Comparison of ENCODE assay signal across 10 cellular contexts in genomic region chr5:172102913-172103629, GRCh38.
DNase-seq lines count a peak whose midpoint lies in the region; ATAC-seq and TF ChIP-seq lines count a peak whose summit lies in the region.
"Had no signal": no experiment of that assay in that cellular context is flagged by ENCODE, and none has a peak within 500 bp of the region (broad histone marks: within the 10 kb centered on the region; RNA-seq: fewer than 3 reads in every experiment).

No MANE protein-coding gene starts in this region.

- no peak overlapping the region for H3K27ac ChIP-seq in vagina
- H3K27ac ChIP-seq: C4-2B had no signal

- H3K9me3 Mint-ChIP-seq in activated CD8-positive, alpha-beta memory T cell treated with anti-CD3 and anti-CD28 coated beads, Interleukin-2, amount 10 ng/mL, durations not matched to agents 7 days and 5 days (ENCODE audit: low read depth), result no peaks in the 10 kb centered on the region
- H3K9me3 Mint-ChIP-seq in stimulated activated naive CD8-positive, alpha-beta T cell treated with anti-CD3 and anti-CD28 coated beads, Interleukin-15, amount 100 ng/mL, for 72 hours, result peaks cover 0 to 5% of the 10 kb centered on the region in 2 donors
- H3K9me3 Mint-ChIP-seq: activated B cell treated with CpG ODN at 0.5 μM for 24 hours had no signal

- H3K4me1 Mint-ChIP-seq in activated CD8-positive, alpha-beta memory T cell treated with anti-CD3 and anti-CD28 coated beads, Interleukin-2, amount 10 ng/mL, durations not matched to agents 7 days and 5 days, result peaks cover 35% of the 10 kb centered on the region
- H3K4me1 Mint-ChIP-seq in stimulated activated naive CD8-positive, alpha-beta T cell treated with anti-CD3 and anti-CD28 coated beads, Interleukin-15, amount 100 ng/mL, for 72 hours, result peaks cover 62% of the 10 kb centered on the region

- H3K4me1 ChIP-seq in vagina, result peaks cover 31% of the 10 kb centered on the region

- no peaks in the 10 kb centered on the region for H3K9me3 ChIP-seq in vagina

- CTCF ChIA-PET in activated CD8-positive, alpha-beta memory T cell treated with anti-CD3 and anti-CD28 coated beads, Interleukin-2, amount 10 ng/mL, durations not matched to agents 7 days and 5 days (lab: Charles Lee), result interaction anchor here (2.0 to 19.9 kb wide), 2 partner anchors 43 to 83 kb away, joined by 5 to 257 read pairs; partner anchors contain the start of gene STK10

- H3K36me3 ChIP-seq in vagina, result peaks cover 0 to 3% of the 10 kb centered on the region in 2 donors

- H3K27ac Mint-ChIP-seq in activated CD8-positive, alpha-beta memory T cell treated with anti-CD3 and anti-CD28 coated beads, Interleukin-2, amount 10 ng/mL, durations not matched to agents 7 days and 5 days, result peak overlapping the region; percentile 58
- H3K27ac Mint-ChIP-seq in stimulated activated naive CD8-positive, alpha-beta T cell treated with anti-CD3 and anti-CD28 coated beads, Interleukin-15, amount 100 ng/mL, for 72 hours, result peak overlapping the region; percentile 57 to 59

- H3K36me3 Mint-ChIP-seq in activated CD8-positive, alpha-beta memory T cell treated with anti-CD3 and anti-CD28 coated beads, Interleukin-2, amount 10 ng/mL, durations not matched to agents 7 days and 5 days, result peaks cover 68% of the 10 kb centered on the region

- ATAC-seq in activated CD8-positive, alpha-beta memory T cell treated with anti-CD3 and anti-CD28 coated beads, Interleukin-2, amount 10 ng/mL, durations not matched to agents 7 days and 5 days, result no peak
- ATAC-seq in stimulated activated naive CD8-positive, alpha-beta T cell treated with anti-CD3 and anti-CD28 coated beads, Interleukin-15, amount 100 ng/mL, for 72 hours, result no peak
- no peak for ATAC-seq in GM21576 (IDR thresholded peaks at IDR 0.05; ENCODE audit: unreplicated experiment)

- no peak for DNase-seq in activated CD8-positive, alpha-beta memory T cell treated with anti-CD3 and anti-CD28 coated beads, Interleukin-2, amount 10 ng/mL, durations not matched to agents 7 days and 5 days
- no peak for DNase-seq in activated CD8-positive, alpha-beta memory T cell treated with anti-CD3 and anti-CD28 coated beads for 24 hours
- DNase-seq in astrocyte of the cerebellum (ENCODE audit: low read depth) (peak; percentile 96), iris pigment epithelial cell (ENCODE audit: low read depth) (peak; percentile 98), vagina (ENCODE audit: extremely low spot score in 2 of 2) (no peak), KBM-7 (no peak)
- DNase-seq in stimulated activated naive CD8-positive, alpha-beta T cell treated with anti-CD3 and anti-CD28 coated beads, Interleukin-15, amount 100 ng/mL, for 72 hours, result no peak
- DNase-seq: activated B cell treated with CpG ODN at 0.5 μM for 24 hours had no signal

- intact Hi-C loops in vagina (cut with DNase I), result no loop called here

- TF ChIP-seq CTCF in astrocyte of the cerebellum (IDR thresholded peaks at IDR 0.05; ENCODE audit: low read depth, low read length, missing control alignments), result no peak
- TF ChIP-seq CTCF in vagina (IDR thresholded peaks at IDR 0.05), result no peak

- H3K27me3 ChIP-seq in vagina, result no peaks in the 10 kb centered on the region

- H3K27me3 Mint-ChIP-seq in activated CD8-positive, alpha-beta memory T cell treated with anti-CD3 and anti-CD28 coated beads, Interleukin-2, amount 10 ng/mL, durations not matched to agents 7 days and 5 days, result no peaks in the 10 kb centered on the region
- no peaks in the 10 kb centered on the region for H3K27me3 Mint-ChIP-seq in stimulated activated naive CD8-positive, alpha-beta T cell treated with anti-CD3 and anti-CD28 coated beads, Interleukin-15, amount 100 ng/mL, for 72 hours
- H3K27me3 Mint-ChIP-seq: activated B cell treated with CpG ODN at 0.5 μM for 24 hours had no signal

- H3K4me3 ChIP-seq in astrocyte of the cerebellum (ENCODE audit: low read depth, low read length) (peak overlapping the region; percentile 12), vagina (no peak overlapping the region)

- in situ Hi-C loops in astrocyte of the cerebellum (cut with HindIII; ENCODE audit: low sequenced_read_pairs) (no loop called here), KBM-7 (cut with MboI; ENCODE audit: low pct_unique_long_range_greater_than_20kb, low sequenced_read_pairs) (no loop called here)

- no peak for TF ChIP-seq POLR2A in vagina (IDR thresholded peaks at IDR 0.05)

- no peak overlapping the region for H3K4me3 Mint-ChIP-seq in activated CD8-positive, alpha-beta memory T cell treated with anti-CD3 and anti-CD28 coated beads, Interleukin-2, amount 10 ng/mL, durations not matched to agents 7 days and 5 days
- H3K4me3 Mint-ChIP-seq in stimulated activated naive CD8-positive, alpha-beta T cell treated with anti-CD3 and anti-CD28 coated beads, Interleukin-15, amount 100 ng/mL, for 72 hours, result no peak overlapping the region
- H3K4me3 Mint-ChIP-seq: activated B cell treated with CpG ODN at 0.5 μM for 24 hours had no signal

Comparison
In these comparisons a context has a peak if more than half of its experiments do, and no peak if none do; other contexts are left out.
1. DNase-seq: peak in astrocyte of the cerebellum (single experiment) and iris pigment epithelial cell (single experiment); none in activated CD8-positive, alpha-beta memory T cell treated with anti-CD3 and anti-CD28 coated beads, Interleukin-2, amount 10 ng/mL, durations not matched to agents 7 days and 5 days (single experiment), activated CD8-positive, alpha-beta memory T cell treated with anti-CD3 and anti-CD28 coated beads for 24 hours (single experiment), stimulated activated naive CD8-positive, alpha-beta T cell treated with anti-CD3 and anti-CD28 coated beads, Interleukin-15, amount 100 ng/mL, for 72 hours (0 of 2), vagina (0 of 2) and KBM-7 (single experiment).